ENCODE assay signal across 8 cellular contexts in the genomic region with DNA sequence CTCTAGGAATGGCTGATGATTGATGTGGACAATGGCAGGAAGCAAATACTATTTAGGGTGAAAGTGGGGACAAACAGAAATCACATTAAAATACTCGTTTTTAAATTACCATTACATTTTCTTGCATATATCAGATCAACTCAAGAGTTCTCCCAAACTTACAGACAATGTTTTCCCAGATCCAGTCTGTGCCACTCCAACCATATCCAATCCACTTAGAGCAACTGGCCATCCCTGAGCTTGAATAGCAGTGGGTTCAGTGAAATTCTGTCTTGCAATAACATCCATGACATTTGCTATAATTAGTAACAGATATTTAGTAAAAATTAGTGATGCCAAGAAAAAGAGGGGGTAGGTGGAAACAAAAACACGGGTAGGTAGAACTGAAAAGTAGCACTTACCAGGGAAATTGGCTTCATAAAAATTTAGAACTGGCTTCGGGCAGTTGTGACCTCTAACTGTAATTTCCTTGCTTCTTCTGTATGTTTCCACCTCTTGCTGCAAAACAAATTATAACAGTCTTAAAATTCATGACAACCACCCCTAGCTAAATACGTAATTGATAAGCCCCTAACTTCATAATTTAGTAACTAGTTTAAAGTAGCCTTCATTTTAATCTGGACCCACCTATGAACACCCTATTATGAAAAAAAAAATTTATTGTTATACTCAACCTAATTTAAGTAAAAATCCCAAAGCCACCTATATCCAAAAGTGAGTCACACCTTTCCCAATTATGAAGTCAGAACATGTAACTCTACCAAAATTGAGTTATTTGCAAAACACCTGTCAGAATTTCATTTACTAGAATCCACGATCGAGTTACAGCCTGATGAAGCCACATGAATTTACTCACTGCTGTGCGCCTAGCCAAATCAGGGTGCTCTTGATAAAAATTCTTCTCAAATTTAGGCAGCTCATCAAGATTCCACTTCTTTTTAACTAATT. TPM values are rescaled to one million over a fixed set of nuclear protein-coding genes. Genes with fewer than 3 reads are reported as not detected.
DNase-seq lines count a peak whose midpoint lies in the region; ATAC-seq and TF ChIP-seq lines count a peak whose summit lies in the region.
"Had no signal": no experiment of that assay in that cellular context is flagged by ENCODE, and none has a peak within 500 bp of the region (broad histone marks: within the 10 kb centered on the region; RNA-seq: fewer than 3 reads in every experiment).

No MANE protein-coding gene starts in this region.

- H3K27ac ChIP-seq in iPS DF 6.9 (ENCODE audit: low read length): no peak overlapping the region

- DNase-seq in HFF-Myc (ENCODE audit: extremely low read depth, low read depth): no peak
- no peak for DNase-seq in activated CD8-positive, alpha-beta T cell treated with anti-CD3 and anti-CD28 coated beads, Interleukin-2, amount 10 ng/mL, durations not matched to agents 7 days and 5 days
- DNase-seq in iPS DF 6.9 (ENCODE audit: low read depth, low spot score): no peak
- no peak for DNase-seq in stimulated activated effector memory CD8-positive, alpha-beta T cell treated with anti-CD3 and anti-CD28 coated beads, Interleukin-12 subunit alpha, Interleukin-12 subunit beta, amount 100 ng/mL, for 72 hours (ENCODE audit: low spot score in 2 of 2)
- DNase-seq in HUDEP-2 (lab: John Stamatoyannopoulos, UW; ENCODE audit: unreplicated experiment in 76 of 76): no peak
- DNase-seq in globus pallidus (ENCODE audit: low spot score): no peak
- DNase-seq: activated effector memory CD4-positive, alpha-beta T cell treated with Interleukin-2 at 50 U/mL for 16 hours had no signal

- no peaks in the 10 kb centered on the region for H3K27me3 Mint-ChIP-seq in activated CD8-positive, alpha-beta T cell treated with anti-CD3 and anti-CD28 coated beads, Interleukin-2, amount 10 ng/mL, durations not matched to agents 7 days and 5 days (ENCODE audit: low read depth)

- H3K36me3 ChIP-seq in iPS DF 6.9 (ENCODE audit: control insufficient read depth, insufficient read depth, low read length): peaks cover 44% of the 10 kb centered on the region; the same call in 1 of the 2 replicates

- no peaks in the 10 kb centered on the region for H3K9me3 Mint-ChIP-seq in activated CD8-positive, alpha-beta T cell treated with anti-CD3 and anti-CD28 coated beads, Interleukin-2, amount 10 ng/mL, durations not matched to agents 7 days and 5 days (ENCODE audit: insufficient read depth)
- no peaks in the 10 kb centered on the region for H3K9me3 Mint-ChIP-seq in stimulated activated effector memory CD8-positive, alpha-beta T cell treated with anti-CD3 and anti-CD28 coated beads, Interleukin-12 subunit alpha, Interleukin-12 subunit beta, amount 100 ng/mL, for 72 hours

- peak overlapping the region; percentile 99 for H3K4me3 Mint-ChIP-seq in activated CD8-positive, alpha-beta T cell treated with anti-CD3 and anti-CD28 coated beads, Interleukin-2, amount 10 ng/mL, durations not matched to agents 7 days and 5 days
- peak overlapping the region; percentile 97 for H3K4me3 Mint-ChIP-seq in stimulated activated effector memory CD8-positive, alpha-beta T cell treated with anti-CD3 and anti-CD28 coated beads, Interleukin-12 subunit alpha, Interleukin-12 subunit beta, amount 100 ng/mL, for 72 hours

- H3K4me1 ChIP-seq in iPS DF 6.9 (ENCODE audit: control insufficient read depth, insufficient read depth, low read length): no peaks in the 10 kb centered on the region

- H3K27ac Mint-ChIP-seq in activated CD8-positive, alpha-beta T cell treated with anti-CD3 and anti-CD28 coated beads, Interleukin-2, amount 10 ng/mL, durations not matched to agents 7 days and 5 days: peak overlapping the region; percentile 100
- H3K27ac Mint-ChIP-seq in stimulated activated effector memory CD8-positive, alpha-beta T cell treated with anti-CD3 and anti-CD28 coated beads, Interleukin-12 subunit alpha, Interleukin-12 subunit beta, amount 100 ng/mL, for 72 hours: peak overlapping the region; percentile 100

- CTCF ChIA-PET in activated CD8-positive, alpha-beta T cell treated with anti-CD3 and anti-CD28 coated beads, Interleukin-2, amount 10 ng/mL, durations not matched to agents 7 days and 5 days (lab: Charles Lee): interaction anchor here (1.1 to 7.3 kb wide), 4 partner anchors 7 to 112 kb away, joined by 3 to 88 read pairs (median 68); a partner anchor contains a TSS

- H3K9me3 ChIP-seq in iPS DF 6.9 (ENCODE audit: control insufficient read depth, insufficient read depth, low read length): no peaks in the 10 kb centered on the region

- no peaks in the 10 kb centered on the region for H3K27me3 ChIP-seq in iPS DF 6.9 (ENCODE audit: control insufficient read depth, insufficient read depth, low read length)

- 100% methylated on average over 1 of the region's 7 CpGs for WGBS in iPS DF 6.9 (ENCODE audit: insufficient coverage, insufficient read length)

- peaks cover 71% of the 10 kb centered on the region for H3K36me3 Mint-ChIP-seq in activated CD8-positive, alpha-beta T cell treated with anti-CD3 and anti-CD28 coated beads, Interleukin-2, amount 10 ng/mL, durations not matched to agents 7 days and 5 days (ENCODE audit: low read depth)
- peaks cover 97% of the 10 kb centered on the region for H3K36me3 Mint-ChIP-seq in stimulated activated effector memory CD8-positive, alpha-beta T cell treated with anti-CD3 and anti-CD28 coated beads, Interleukin-12 subunit alpha, Interleukin-12 subunit beta, amount 100 ng/mL, for 72 hours

- TF ChIP-seq CTCF in HFF-Myc (IDR thresholded peaks at IDR 0.05; ENCODE audit: low read depth, low read length, missing control alignments): no peak

- POLR2A ChIA-PET in activated CD8-positive, alpha-beta T cell treated with anti-CD3 and anti-CD28 coated beads, Interleukin-2, amount 10 ng/mL, durations not matched to agents 7 days and 5 days (lab: Charles Lee): interaction anchor here (1.1 to 4.2 kb wide), 9 partner anchors 6 to 158 kb away, joined by 3 to 151 read pairs (median 18); a partner anchor contains a TSS

- no peak for ATAC-seq in activated CD8-positive, alpha-beta T cell treated with anti-CD3 and anti-CD28 coated beads, Interleukin-2, amount 10 ng/mL, durations not matched to agents 7 days and 5 days
- ATAC-seq in stimulated activated effector memory CD8-positive, alpha-beta T cell treated with anti-CD3 and anti-CD28 coated beads, Interleukin-12 subunit alpha, Interleukin-12 subunit beta, amount 100 ng/mL, for 72 hours: no peak
- ATAC-seq in HG03108 (IDR thresholded peaks at IDR 0.05; ENCODE audit: unreplicated experiment): no peak

- H3K4me1 Mint-ChIP-seq in activated CD8-positive, alpha-beta T cell treated with anti-CD3 and anti-CD28 coated beads, Interleukin-2, amount 10 ng/mL, durations not matched to agents 7 days and 5 days (ENCODE audit: low read depth): peaks cover 68% of the 10 kb centered on the region
- peaks cover 86% of the 10 kb centered on the region for H3K4me1 Mint-ChIP-seq in stimulated activated effector memory CD8-positive, alpha-beta T cell treated with anti-CD3 and anti-CD28 coated beads, Interleukin-12 subunit alpha, Interleukin-12 subunit beta, amount 100 ng/mL, for 72 hours

- peak overlapping the region; percentile 98 for H3K4me3 ChIP-seq in HFF-Myc (replicated peaks; ENCODE audit: low read depth, low read length)
- peak overlapping the region; percentile 84; the same call in 1 of the 2 replicates for H3K4me3 ChIP-seq in iPS DF 6.9 (ENCODE audit: low read length)

RNA-seq across cellular contexts. Expression of a gene that starts 2.0 kb away (rescaled TPM):
- total RNA-seq in activated CD8-positive, alpha-beta T cell treated with anti-CD3 and anti-CD28 coated beads, Interleukin-2, amount 10 ng/mL, durations not matched to agents 7 days and 5 days: 100 to 1,000 TPM; 853 to 855 TPM

RNA-seq across cellular contexts. Expression of a gene that starts 2.7 kb away (rescaled TPM):
- 10 to 100 TPM; 49.2 to 51.7 TPM for total RNA-seq in activated CD8-positive, alpha-beta T cell treated with anti-CD3 and anti-CD28 coated beads, Interleukin-2, amount 10 ng/mL, durations not matched to agents 7 days and 5 days

RNA-seq across cellular contexts. Expression of a gene that starts 7.2 kb away (rescaled TPM):
- 10 to 100 TPM; 31.3 to 33.7 TPM for total RNA-seq in activated CD8-positive, alpha-beta T cell treated with anti-CD3 and anti-CD28 coated beads, Interleukin-2, amount 10 ng/mL, durations not matched to agents 7 days and 5 days

RNA-seq across cellular contexts. Expression of a gene that starts 55.2 kb away (rescaled TPM):
- total RNA-seq in activated CD8-positive, alpha-beta T cell treated with anti-CD3 and anti-CD28 coated beads, Interleukin-2, amount 10 ng/mL, durations not matched to agents 7 days and 5 days: 1 to 10 TPM; 1.7 to 2.3 TPM
